ENCODE assay signal across 8 cellular contexts in genomic region chr3:120348981-120349818, GRCh38. TPM values are rescaled to one million over a fixed set of nuclear protein-coding genes. Genes with fewer than 3 reads are reported as not detected.
A peak's percentile ranks its signal among the peaks of the same experiment; 100 is the strongest.
DNase-seq lines count a peak whose midpoint lies in the region; ATAC-seq and TF ChIP-seq lines count a peak whose summit lies in the region.

TSS of gene LRRC58 (minus strand) at chr3:120349354. CDS start at chr3:120349243, 111 bp downstream.

- H3K4me3 ChIP-seq in AG10803 (ENCODE audit: low read length) (peak within 1 kb of the TSS; percentile 84), cardiac fibroblast (replicated peaks in 1 of 2; ENCODE audit: low read depth in 2 of 2, low read length in 2 of 2) (peak within 1 kb of the TSS; percentile 81 to 86)

- TF ChIP-seq CTCF in AG10803 (conservative IDR thresholded peaks at IDR 0.05; ENCODE audit: low read length) (no peak; the same call in 1 of the 2 replicates), WTC11 (IDR thresholded peaks at IDR 0.05) (no peak), cardiac fibroblast (IDR thresholded peaks at IDR 0.05; ENCODE audit: low read depth, low read length) (peak; percentile 2)

- CTCF ChIA-PET in WTC11 (lab: Charles Lee): interaction anchor here (0.8 to 2.9 kb wide), 11 partner anchors 9 to 519 kb away, joined by 3 to 22 read pairs (median 4); no protein-coding TSS in a partner anchor

- H3K27me3 Mint-ChIP-seq in WTC11 (ENCODE audit: low read depth): peaks cover 14% of the 10 kb centered on the region

- no peaks in the 10 kb centered on the region for H3K36me3 Mint-ChIP-seq in WTC11

- no peaks in the 10 kb centered on the region for H3K9me3 Mint-ChIP-seq in WTC11

- peak; percentile 92 for DNase-seq in AG10803 (ENCODE audit: low read depth)
- peak; percentile 76 for DNase-seq in NCI-H2227 treated with DMSO at 0.1 percent for 48 hours (lab: John Stamatoyannopoulos, UW)
- peak; percentile 66 for DNase-seq in WTC11 (ENCODE audit: low spot score)
- DNase-seq in cardiac fibroblast (ENCODE audit: low read depth in 2 of 2): peak; percentile 90 to 97
- DNase-seq in inferior parietal cortex (ENCODE audit: extremely low spot score): peak; percentile 88
- DNase-seq in stimulated activated CD4-positive, alpha-beta T cell treated with anti-CD3 and anti-CD28 coated beads, Interleukin-12 subunit alpha, Interleukin-12 subunit beta, amount 100 ng/mL, for 24 hours (ENCODE audit: low read depth in 2 of 2): peak; percentile 78 to 81

- peak within 1 kb of the TSS; percentile 72 for H3K4me3 Mint-ChIP-seq in WTC11

- H3K4me1 Mint-ChIP-seq in WTC11: peaks cover 25% of the 10 kb centered on the region

- ATAC-seq in GM19023 (IDR thresholded peaks at IDR 0.05; ENCODE audit: unreplicated experiment) (peak; percentile 91), HG03196 (IDR thresholded peaks at IDR 0.05; ENCODE audit: unreplicated experiment) (peak; percentile 90), WTC11 (peak; percentile 73)

- H3K27ac Mint-ChIP-seq in WTC11: peak within 1 kb of the TSS; percentile 58

- POLR2A ChIA-PET in WTC11 (lab: Charles Lee): interaction anchor here (0.8 to 2.5 kb wide), 4 partner anchors 13 to 255 kb away, joined by 3 to 9 read pairs (median 4); partner anchors contain the start of gene GSK3B

TF ChIP-seq in WTC11, 78 proteins besides CTCF, POLR2A, EP300 and RAD21 (continues in another document):
- peak; percentile 67 for TF ChIP-seq MYBL2 (CRISPR knock-in tag; IDR thresholded peaks at IDR 0.05)
- TF ChIP-seq ATF1 (CRISPR knock-in tag; IDR thresholded peaks at IDR 0.05): no peak
- TF ChIP-seq SOX15 (CRISPR knock-in tag; IDR thresholded peaks at IDR 0.05): no peak
- TF ChIP-seq FOXK1 (CRISPR knock-in tag; IDR thresholded peaks at IDR 0.05): 0 out of 2 replicates have a peak, but pooled peaks have one; percentile 30
- no peak for TF ChIP-seq RORB (CRISPR knock-in tag; IDR thresholded peaks at IDR 0.05)
- no peak for TF ChIP-seq ZNF512 (CRISPR knock-in tag; IDR thresholded peaks at IDR 0.05; ENCODE audit: borderline replicate concordance)
- no peak for TF ChIP-seq MLX (CRISPR knock-in tag; IDR thresholded peaks at IDR 0.05)
- TF ChIP-seq HMGA2 (CRISPR knock-in tag; IDR thresholded peaks at IDR 0.05): no peak
- TF ChIP-seq, protein P1, sequence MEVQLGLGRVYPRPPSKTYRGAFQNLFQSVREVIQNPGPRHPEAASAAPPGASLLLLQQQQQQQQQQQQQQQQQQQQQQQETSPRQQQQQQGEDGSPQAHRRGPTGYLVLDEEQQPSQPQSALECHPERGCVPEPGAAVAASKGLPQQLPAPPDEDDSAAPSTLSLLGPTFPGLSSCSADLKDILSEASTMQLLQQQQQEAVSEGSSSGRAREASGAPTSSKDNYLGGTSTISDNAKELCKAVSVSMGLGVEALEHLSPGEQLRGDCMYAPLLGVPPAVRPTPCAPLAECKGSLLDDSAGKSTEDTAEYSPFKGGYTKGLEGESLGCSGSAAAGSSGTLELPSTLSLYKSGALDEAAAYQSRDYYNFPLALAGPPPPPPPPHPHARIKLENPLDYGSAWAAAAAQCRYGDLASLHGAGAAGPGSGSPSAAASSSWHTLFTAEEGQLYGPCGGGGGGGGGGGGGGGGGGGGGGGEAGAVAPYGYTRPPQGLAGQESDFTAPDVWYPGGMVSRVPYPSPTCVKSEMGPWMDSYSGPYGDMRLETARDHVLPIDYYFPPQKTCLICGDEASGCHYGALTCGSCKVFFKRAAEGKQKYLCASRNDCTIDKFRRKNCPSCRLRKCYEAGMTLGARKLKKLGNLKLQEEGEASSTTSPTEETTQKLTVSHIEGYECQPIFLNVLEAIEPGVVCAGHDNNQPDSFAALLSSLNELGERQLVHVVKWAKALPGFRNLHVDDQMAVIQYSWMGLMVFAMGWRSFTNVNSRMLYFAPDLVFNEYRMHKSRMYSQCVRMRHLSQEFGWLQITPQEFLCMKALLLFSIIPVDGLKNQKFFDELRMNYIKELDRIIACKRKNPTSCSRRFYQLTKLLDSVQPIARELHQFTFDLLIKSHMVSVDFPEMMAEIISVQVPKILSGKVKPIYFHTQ (CRISPR knock-in tag; IDR thresholded peaks at IDR 0.05): no peak
- TF ChIP-seq ZNF121 (CRISPR knock-in tag; IDR thresholded peaks at IDR 0.05): 0 out of 2 replicates have a peak, but pooled peaks have one; percentile 67
- peak; percentile 45 for TF ChIP-seq ESRRA (CRISPR knock-in tag; IDR thresholded peaks at IDR 0.05; ENCODE audit: borderline replicate concordance)
- TF ChIP-seq SMAD3 (CRISPR knock-in tag; IDR thresholded peaks at IDR 0.05; ENCODE audit: borderline replicate concordance): peak; percentile 69; the same call in 1 of the 2 replicates
- no peak for TF ChIP-seq ARID4B (CRISPR knock-in tag; IDR thresholded peaks at IDR 0.05; ENCODE audit: borderline replicate concordance)
- TF ChIP-seq ZNF416 (CRISPR knock-in tag; IDR thresholded peaks at IDR 0.05): no peak
- TF ChIP-seq GTF2I (CRISPR knock-in tag; conservative IDR thresholded peaks at IDR 0.05): no peak
- TF ChIP-seq GABPB1 (CRISPR knock-in tag; IDR thresholded peaks at IDR 0.05): peak; percentile 73
- TF ChIP-seq NR3C1 (CRISPR knock-in tag; conservative IDR thresholded peaks at IDR 0.05; ENCODE audit: low read depth): no peak

RNA-seq across cellular contexts. Expression of gene LRRC58, which starts in this region (rescaled TPM):
- total RNA-seq in WTC11 (2021): 15.1 to 15.8 TPM (median 15.8 TPM) in 3 replicates

Comparison
In these comparisons a context has a peak if more than half of its experiments do, and no peak if none do; other contexts are left out.
1. Peak in every context shown above with its lines: DNase-seq, ATAC-seq and H3K4me3 ChIP-seq.